Comparison of ENCODE assay signal across 1 cellular context in the genomic region with DNA sequence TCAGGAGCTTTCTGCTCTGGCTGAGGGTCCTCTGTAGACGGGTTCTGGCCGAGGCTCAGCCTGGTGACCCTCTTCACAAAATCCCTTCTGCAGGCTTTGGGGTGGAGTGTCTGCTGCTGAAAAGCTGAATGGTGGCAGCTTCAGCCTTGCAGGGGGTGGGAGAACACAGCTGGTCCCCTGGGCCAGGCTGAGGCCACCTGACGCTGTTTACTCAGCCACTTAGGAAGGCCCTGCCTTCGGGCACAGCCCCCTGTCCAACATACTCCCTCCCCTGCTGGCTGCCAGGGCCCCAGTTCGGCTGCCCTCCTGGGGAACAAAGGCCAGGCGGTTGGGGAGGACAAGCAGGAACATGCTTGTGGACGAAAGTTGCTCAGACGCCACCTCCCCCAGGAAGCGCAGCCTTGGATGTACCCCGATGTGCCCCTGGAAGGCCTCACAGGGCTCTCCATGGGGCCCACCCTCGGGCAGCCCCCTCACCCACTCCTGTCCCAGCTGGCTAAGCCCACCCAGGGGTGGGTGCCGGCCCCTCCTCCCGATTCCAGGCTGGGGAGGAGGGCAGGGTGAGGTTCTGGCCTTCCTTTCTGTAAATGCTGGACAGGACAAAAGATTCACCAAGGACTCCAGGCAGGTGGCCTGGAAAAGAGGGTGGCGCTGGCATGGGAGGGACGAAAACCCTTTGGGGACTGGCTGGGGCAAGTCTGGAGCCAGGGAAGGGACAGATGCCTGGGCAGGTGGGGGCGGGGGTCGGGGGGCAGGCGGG.
A peak's percentile ranks its signal among the peaks of the same experiment; 100 is the strongest.
TF ChIP-seq lines count a peak whose summit lies in the region.

A gene (minus strand): TSS at position 130 of the 760 bp plus-strand sequence. CDS start 271 bp downstream, outside the sequence.

TF ChIP-seq in HepG2, 621 proteins besides CTCF, POLR2A, EP300 and RAD21 (continued from another document and continues in another):
- TF ChIP-seq ZNF121 (CRISPR knock-in tag; IDR thresholded peaks at IDR 0.05) (peak; percentile 36; the same call in 1 of the 2 replicates), ZNF616 (CRISPR knock-in tag; IDR thresholded peaks at IDR 0.05; ENCODE audit: low read depth) (0 out of 2 replicates have a peak, but pooled peaks have one; percentile 41), PPARG (CRISPR knock-in tag; conservative IDR thresholded peaks at IDR 0.05) (peak; percentile 64; the same call in 1 of the 2 replicates), HDAC1 (CRISPR knock-in tag; IDR thresholded peaks at IDR 0.05) (peak; percentile 77), STAG1 (CRISPR knock-in tag; IDR thresholded peaks at IDR 0.05) (peak; percentile 11; the same call in 1 of the 2 replicates), HNF4A (CRISPR knock-in tag; IDR thresholded peaks at IDR 0.05) (peak; percentile 67), AGO2 (optimal IDR thresholded peaks at IDR 0.05; ENCODE audit: low read depth, low read length) (peak; percentile 78), HDAC6 (IDR thresholded peaks at IDR 0.05; ENCODE audit: low read depth, low read length) (no peak), TGIF2 (CRISPR knock-in tag; IDR thresholded peaks at IDR 0.05) (peak; percentile 43; the same call in 1 of the 2 replicates), KLF12 (CRISPR knock-in tag; IDR thresholded peaks at IDR 0.05; ENCODE audit: borderline replicate concordance) (0 out of 2 replicates have a peak, but pooled peaks have one; percentile 19), ZFY (CRISPR knock-in tag; IDR thresholded peaks at IDR 0.05) (peak; percentile 75), ISL2 (CRISPR knock-in tag; IDR thresholded peaks at IDR 0.05) (peak; percentile 24; the same call in 1 of the 2 replicates), ZSCAN30 (CRISPR knock-in tag; IDR thresholded peaks at IDR 0.05) (0 out of 2 replicates have a peak, but pooled peaks have one; percentile 58), PHF8 (CRISPR knock-in tag; IDR thresholded peaks at IDR 0.05) (peak; percentile 68; the same call in 1 of the 2 replicates), POLR2AphosphoS2 (IDR thresholded peaks at IDR 0.05; ENCODE audit: low read depth, low read length) (no peak), ZFYVE20 (CRISPR knock-in tag; IDR thresholded peaks at IDR 0.05; ENCODE audit: borderline replicate concordance, low read depth) (0 out of 2 replicates have a peak, but pooled peaks have one; percentile 48), IRX3 (CRISPR knock-in tag; IDR thresholded peaks at IDR 0.05; ENCODE audit: borderline replicate concordance, low read depth) (no peak), CCAR2 (optimal IDR thresholded peaks at IDR 0.05; ENCODE audit: low read depth, low read length) (no peak), ZNF264 (CRISPR knock-in tag; IDR thresholded peaks at IDR 0.05) (no peak), HNF4G (IDR thresholded peaks at IDR 0.05; ENCODE audit: borderline replicate concordance, low read depth, low read length) (0 out of 2 replicates have a peak, but pooled peaks have one; percentile 40), HNF4G (CRISPR knock-in tag; IDR thresholded peaks at IDR 0.05; ENCODE audit: borderline replicate concordance, low read depth) (no peak), PCBP2 (optimal IDR thresholded peaks at IDR 0.05; ENCODE audit: low read depth, low read length, poor library complexity, severe bottlenecking) (no peak), ERF (CRISPR knock-in tag; IDR thresholded peaks at IDR 0.05) (peak; percentile 30; the same call in 1 of the 2 replicates), THAP11 (CRISPR knock-in tag; IDR thresholded peaks at IDR 0.05) (peak; percentile 48; the same call in 1 of the 2 replicates), ZNF761 (CRISPR knock-in tag; conservative IDR thresholded peaks at IDR 0.05) (peak; percentile 82; the same call in 1 of the 2 replicates), YEATS2 (CRISPR knock-in tag; IDR thresholded peaks at IDR 0.05; ENCODE audit: borderline replicate concordance) (peak; percentile 39; the same call in 1 of the 2 replicates), TBP (CRISPR knock-in tag; IDR thresholded peaks at IDR 0.05) (no peak), SP5 (CRISPR knock-in tag; IDR thresholded peaks at IDR 0.05; ENCODE audit: borderline replicate concordance, low read depth) (peak; percentile 58), MYC (CRISPR knock-in tag; IDR thresholded peaks at IDR 0.05; ENCODE audit: borderline replicate concordance) (peak; percentile 73; the same call in 1 of the 2 replicates), ZNF563 (CRISPR knock-in tag; IDR thresholded peaks at IDR 0.05) (peak; percentile 63; the same call in 1 of the 2 replicates), ZNF350 (CRISPR knock-in tag; IDR thresholded peaks at IDR 0.05; ENCODE audit: borderline replicate concordance, low read depth) (peak; percentile 56), KDM4B (CRISPR knock-in tag; IDR thresholded peaks at IDR 0.05) (no peak), PHF21A (CRISPR knock-in tag; IDR thresholded peaks at IDR 0.05) (peak; percentile 80), ZNF230 (CRISPR knock-in tag; IDR thresholded peaks at IDR 0.05) (0 out of 2 replicates have a peak, but pooled peaks have one; percentile 40)
- TF ChIP-seq, protein P1, sequence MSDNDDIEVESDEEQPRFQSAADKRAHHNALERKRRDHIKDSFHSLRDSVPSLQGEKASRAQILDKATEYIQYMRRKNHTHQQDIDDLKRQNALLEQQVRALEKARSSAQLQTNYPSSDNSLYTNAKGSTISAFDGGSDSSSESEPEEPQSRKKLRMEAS (IDR thresholded peaks at IDR 0.05) = peak; percentile 61
- TF ChIP-seq, protein P2, sequence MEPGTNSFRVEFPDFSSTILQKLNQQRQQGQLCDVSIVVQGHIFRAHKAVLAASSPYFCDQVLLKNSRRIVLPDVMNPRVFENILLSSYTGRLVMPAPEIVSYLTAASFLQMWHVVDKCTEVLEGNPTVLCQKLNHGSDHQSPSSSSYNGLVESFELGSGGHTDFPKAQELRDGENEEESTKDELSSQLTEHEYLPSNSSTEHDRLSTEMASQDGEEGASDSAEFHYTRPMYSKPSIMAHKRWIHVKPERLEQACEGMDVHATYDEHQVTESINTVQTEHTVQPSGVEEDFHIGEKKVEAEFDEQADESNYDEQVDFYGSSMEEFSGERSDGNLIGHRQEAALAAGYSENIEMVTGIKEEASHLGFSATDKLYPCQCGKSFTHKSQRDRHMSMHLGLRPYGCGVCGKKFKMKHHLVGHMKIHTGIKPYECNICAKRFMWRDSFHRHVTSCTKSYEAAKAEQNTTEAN (CRISPR knock-in tag; conservative IDR thresholded peaks at IDR 0.05) = 0 out of 2 replicates have a peak, but pooled peaks have one; percentile 28
- TF ChIP-seq, protein P3, sequence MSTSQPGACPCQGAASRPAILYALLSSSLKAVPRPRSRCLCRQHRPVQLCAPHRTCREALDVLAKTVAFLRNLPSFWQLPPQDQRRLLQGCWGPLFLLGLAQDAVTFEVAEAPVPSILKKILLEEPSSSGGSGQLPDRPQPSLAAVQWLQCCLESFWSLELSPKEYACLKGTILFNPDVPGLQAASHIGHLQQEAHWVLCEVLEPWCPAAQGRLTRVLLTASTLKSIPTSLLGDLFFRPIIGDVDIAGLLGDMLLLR (CRISPR knock-in tag; IDR thresholded peaks at IDR 0.05) = no peak
- TF ChIP-seq, protein P4, sequence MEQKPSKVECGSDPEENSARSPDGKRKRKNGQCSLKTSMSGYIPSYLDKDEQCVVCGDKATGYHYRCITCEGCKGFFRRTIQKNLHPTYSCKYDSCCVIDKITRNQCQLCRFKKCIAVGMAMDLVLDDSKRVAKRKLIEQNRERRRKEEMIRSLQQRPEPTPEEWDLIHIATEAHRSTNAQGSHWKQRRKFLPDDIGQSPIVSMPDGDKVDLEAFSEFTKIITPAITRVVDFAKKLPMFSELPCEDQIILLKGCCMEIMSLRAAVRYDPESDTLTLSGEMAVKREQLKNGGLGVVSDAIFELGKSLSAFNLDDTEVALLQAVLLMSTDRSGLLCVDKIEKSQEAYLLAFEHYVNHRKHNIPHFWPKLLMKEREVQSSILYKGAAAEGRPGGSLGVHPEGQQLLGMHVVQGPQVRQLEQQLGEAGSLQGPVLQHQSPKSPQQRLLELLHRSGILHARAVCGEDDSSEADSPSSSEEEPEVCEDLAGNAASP (CRISPR knock-in tag; IDR thresholded peaks at IDR 0.05; ENCODE audit: borderline replicate concordance) = peak; percentile 73; the same call in 1 of the 2 replicates
- TF ChIP-seq, protein P5, sequence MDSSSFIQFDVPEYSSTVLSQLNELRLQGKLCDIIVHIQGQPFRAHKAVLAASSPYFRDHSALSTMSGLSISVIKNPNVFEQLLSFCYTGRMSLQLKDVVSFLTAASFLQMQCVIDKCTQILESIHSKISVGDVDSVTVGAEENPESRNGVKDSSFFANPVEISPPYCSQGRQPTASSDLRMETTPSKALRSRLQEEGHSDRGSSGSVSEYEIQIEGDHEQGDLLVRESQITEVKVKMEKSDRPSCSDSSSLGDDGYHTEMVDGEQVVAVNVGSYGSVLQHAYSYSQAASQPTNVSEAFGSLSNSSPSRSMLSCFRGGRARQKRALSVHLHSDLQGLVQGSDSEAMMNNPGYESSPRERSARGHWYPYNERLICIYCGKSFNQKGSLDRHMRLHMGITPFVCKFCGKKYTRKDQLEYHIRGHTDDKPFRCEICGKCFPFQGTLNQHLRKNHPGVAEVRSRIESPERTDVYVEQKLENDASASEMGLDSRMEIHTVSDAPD (CRISPR knock-in tag; IDR thresholded peaks at IDR 0.05) = peak; percentile 53; the same call in 1 of the 2 replicates
- TF ChIP-seq, protein P6, sequence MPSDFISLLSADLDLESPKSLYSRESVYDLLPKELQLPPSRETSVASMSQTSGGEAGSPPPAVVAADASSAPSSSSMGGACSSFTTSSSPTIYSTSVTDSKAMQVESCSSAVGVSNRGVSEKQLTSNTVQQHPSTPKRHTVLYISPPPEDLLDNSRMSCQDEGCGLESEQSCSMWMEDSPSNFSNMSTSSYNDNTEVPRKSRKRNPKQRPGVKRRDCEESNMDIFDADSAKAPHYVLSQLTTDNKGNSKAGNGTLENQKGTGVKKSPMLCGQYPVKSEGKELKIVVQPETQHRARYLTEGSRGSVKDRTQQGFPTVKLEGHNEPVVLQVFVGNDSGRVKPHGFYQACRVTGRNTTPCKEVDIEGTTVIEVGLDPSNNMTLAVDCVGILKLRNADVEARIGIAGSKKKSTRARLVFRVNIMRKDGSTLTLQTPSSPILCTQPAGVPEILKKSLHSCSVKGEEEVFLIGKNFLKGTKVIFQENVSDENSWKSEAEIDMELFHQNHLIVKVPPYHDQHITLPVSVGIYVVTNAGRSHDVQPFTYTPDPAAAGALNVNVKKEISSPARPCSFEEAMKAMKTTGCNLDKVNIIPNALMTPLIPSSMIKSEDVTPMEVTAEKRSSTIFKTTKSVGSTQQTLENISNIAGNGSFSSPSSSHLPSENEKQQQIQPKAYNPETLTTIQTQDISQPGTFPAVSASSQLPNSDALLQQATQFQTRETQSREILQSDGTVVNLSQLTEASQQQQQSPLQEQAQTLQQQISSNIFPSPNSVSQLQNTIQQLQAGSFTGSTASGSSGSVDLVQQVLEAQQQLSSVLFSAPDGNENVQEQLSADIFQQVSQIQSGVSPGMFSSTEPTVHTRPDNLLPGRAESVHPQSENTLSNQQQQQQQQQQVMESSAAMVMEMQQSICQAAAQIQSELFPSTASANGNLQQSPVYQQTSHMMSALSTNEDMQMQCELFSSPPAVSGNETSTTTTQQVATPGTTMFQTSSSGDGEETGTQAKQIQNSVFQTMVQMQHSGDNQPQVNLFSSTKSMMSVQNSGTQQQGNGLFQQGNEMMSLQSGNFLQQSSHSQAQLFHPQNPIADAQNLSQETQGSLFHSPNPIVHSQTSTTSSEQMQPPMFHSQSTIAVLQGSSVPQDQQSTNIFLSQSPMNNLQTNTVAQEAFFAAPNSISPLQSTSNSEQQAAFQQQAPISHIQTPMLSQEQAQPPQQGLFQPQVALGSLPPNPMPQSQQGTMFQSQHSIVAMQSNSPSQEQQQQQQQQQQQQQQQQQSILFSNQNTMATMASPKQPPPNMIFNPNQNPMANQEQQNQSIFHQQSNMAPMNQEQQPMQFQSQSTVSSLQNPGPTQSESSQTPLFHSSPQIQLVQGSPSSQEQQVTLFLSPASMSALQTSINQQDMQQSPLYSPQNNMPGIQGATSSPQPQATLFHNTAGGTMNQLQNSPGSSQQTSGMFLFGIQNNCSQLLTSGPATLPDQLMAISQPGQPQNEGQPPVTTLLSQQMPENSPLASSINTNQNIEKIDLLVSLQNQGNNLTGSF (CRISPR knock-in tag; IDR thresholded peaks at IDR 0.05) = no peak
- TF ChIP-seq, protein P7, sequence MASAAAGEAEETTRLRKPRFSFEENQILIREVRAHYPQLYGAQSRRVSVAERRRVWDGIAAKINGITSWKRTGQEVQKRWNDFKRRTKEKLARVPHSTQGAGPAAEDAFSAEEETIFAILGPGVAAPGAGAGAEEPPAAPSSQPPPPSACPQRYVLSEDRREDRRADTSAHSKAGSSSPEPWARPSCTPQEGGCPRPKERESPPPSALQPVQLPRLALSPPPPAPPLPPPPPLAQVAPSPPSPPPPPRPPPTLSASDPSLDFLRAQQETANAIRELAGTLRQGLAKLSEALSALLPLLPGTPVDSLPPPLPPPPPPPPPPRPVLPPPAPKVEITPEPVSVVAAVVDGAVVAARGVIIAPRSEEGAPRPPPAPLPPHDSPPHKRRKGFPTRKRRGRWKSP (CRISPR knock-in tag; IDR thresholded peaks at IDR 0.05) = peak; percentile 68; the same call in 1 of the 2 replicates
- TF ChIP-seq, protein P8, sequence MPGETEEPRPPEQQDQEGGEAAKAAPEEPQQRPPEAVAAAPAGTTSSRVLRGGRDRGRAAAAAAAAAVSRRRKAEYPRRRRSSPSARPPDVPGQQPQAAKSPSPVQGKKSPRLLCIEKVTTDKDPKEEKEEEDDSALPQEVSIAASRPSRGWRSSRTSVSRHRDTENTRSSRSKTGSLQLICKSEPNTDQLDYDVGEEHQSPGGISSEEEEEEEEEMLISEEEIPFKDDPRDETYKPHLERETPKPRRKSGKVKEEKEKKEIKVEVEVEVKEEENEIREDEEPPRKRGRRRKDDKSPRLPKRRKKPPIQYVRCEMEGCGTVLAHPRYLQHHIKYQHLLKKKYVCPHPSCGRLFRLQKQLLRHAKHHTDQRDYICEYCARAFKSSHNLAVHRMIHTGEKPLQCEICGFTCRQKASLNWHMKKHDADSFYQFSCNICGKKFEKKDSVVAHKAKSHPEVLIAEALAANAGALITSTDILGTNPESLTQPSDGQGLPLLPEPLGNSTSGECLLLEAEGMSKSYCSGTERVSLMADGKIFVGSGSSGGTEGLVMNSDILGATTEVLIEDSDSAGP (CRISPR knock-in tag; IDR thresholded peaks at IDR 0.05; ENCODE audit: borderline replicate concordance) = peak; percentile 82; the same call in 1 of the 2 replicates
- TF ChIP-seq, protein P9, sequence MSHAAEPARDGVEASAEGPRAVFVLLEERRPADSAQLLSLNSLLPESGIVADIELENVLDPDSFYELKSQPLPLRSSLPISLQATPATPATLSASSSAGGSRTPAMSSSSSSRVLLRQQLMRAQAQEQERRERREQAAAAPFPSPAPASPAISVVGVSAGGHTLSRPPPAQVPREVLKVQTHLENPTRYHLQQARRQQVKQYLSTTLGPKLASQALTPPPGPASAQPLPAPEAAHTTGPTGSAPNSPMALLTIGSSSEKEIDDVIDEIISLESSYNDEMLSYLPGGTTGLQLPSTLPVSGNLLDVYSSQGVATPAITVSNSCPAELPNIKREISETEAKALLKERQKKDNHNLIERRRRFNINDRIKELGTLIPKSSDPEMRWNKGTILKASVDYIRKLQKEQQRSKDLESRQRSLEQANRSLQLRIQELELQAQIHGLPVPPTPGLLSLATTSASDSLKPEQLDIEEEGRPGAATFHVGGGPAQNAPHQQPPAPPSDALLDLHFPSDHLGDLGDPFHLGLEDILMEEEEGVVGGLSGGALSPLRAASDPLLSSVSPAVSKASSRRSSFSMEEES (CRISPR knock-in tag; IDR thresholded peaks at IDR 0.05) = peak; percentile 56; the same call in 1 of the 2 replicates
